In the genomic region with DNA sequence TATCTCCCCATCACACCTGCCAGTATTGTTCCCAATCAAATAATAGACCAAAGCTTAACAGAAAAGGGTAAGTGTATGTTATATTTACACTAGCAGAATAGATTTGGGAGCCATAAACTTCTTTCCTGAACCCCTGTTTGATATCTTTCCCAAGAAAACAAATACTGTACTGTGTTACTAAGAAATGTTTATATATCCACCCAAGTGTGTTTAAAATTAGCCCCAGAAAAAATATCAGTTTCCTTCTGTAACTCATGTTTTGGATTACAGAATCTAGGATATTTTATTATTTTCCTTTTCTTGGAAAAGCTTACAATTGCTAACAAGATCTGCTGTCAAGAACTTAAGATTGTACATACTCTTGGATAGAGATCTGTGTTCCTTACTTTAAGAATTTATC, we compare ENCODE assay signal across 1 cellular context.
TF ChIP-seq lines count a peak whose summit lies in the region.

No MANE protein-coding gene starts in this region.

TF ChIP-seq in IMR-90, 13 proteins besides CTCF, POLR2A, EP300 and RAD21 (continued from another document):
- TF ChIP-seq MXI1 (IDR thresholded peaks at IDR 0.05; ENCODE audit: borderline replicate concordance, low read depth, low read length) = no peak
